8 cellular contexts compared by ENCODE assay signal in the genomic region with DNA sequence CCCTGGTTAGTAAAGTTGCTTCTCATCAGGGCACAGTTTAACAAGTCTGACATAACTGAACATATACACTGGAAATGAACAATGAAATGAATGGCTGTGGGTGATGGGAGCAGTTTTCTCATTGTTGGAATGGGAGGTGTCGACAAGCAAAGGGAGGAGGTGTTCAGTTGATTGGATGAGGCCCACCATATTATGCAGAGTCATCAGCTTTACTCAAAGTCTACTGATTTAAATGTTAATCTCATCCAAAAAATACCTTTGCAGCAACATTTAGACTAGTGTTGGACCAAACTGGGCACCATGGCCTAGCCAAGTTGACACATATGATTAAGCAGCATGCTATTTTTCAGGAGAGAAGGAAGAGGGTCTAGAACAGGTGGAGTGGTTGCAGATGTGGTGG.
"Had no signal": no experiment of that assay in that cellular context is flagged by ENCODE, and none has a peak within 500 bp of the region (broad histone marks: within the 10 kb centered on the region; RNA-seq: fewer than 3 reads in every experiment).

No MANE protein-coding gene starts in this region.

- FAIRE-seq: G401.6, GM12878, GM12891, GM12892, GM18507, GM19239 had no signal

- DNase-seq: GDM1, GF-D8 had no signal

- H3K4me3 ChIP-seq: GM12878 had no signal

- ATAC-seq: GM12878 had no signal
